In genomic region chr4:116357758-116358157, GRCh38 we compare ENCODE assay signal across 13 cellular contexts.
DNase-seq lines count a peak whose midpoint lies in the region; ATAC-seq and TF ChIP-seq lines count a peak whose summit lies in the region.
"Had no signal": no experiment of that assay in that cellular context is flagged by ENCODE, and none has a peak within 500 bp of the region (broad histone marks: within the 10 kb centered on the region; RNA-seq: fewer than 3 reads in every experiment).

No MANE protein-coding gene starts in this region.

- H3K36me3 ChIP-seq in A673 (ENCODE audit: insufficient read depth, low read length, poor library complexity, severe bottlenecking) (no peaks in the 10 kb centered on the region), SJCRH30 (no peaks in the 10 kb centered on the region)
- H3K36me3 ChIP-seq: BLaER1 had no signal

- peaks cover 4% of the 10 kb centered on the region for H3K9me3 Mint-ChIP-seq in activated CD4-positive, alpha-beta memory T cell treated with anti-CD3 and anti-CD28 coated beads for 36 hours
- H3K9me3 Mint-ChIP-seq: dendritic cell treated with granulocyte-macrophage colony-stimulating factor and Interleukin-4, amounts not matched to agents 40 ng/mL and 50 ng/mL, for 4 days; nephron had no signal

- no peak overlapping the region for H3K27ac Mint-ChIP-seq in activated CD4-positive, alpha-beta memory T cell treated with anti-CD3 and anti-CD28 coated beads for 36 hours
- H3K27ac Mint-ChIP-seq: dendritic cell treated with granulocyte-macrophage colony-stimulating factor and Interleukin-4, amounts not matched to agents 40 ng/mL and 50 ng/mL, for 4 days; nephron had no signal

- peak; percentile 50 for DNase-seq in A673 (ENCODE audit: low spot score)
- DNase-seq in HL-60 (ENCODE audit: low read depth in 1 of 2, low spot score in 1 of 2), result peak; percentile 24 to 51
- DNase-seq in SJCRH30, result peak; percentile 70 to 72
- DNase-seq in foreskin keratinocyte, result peak; percentile 66
- no peak for DNase-seq in NCI-H2227 treated with DMSO at 0.1 percent for 48 hours (lab: John Stamatoyannopoulos, UW)
- DNase-seq in AG08395 (ENCODE audit: low spot score), result no peak
- no peak for DNase-seq in activated CD4-positive, alpha-beta memory T cell treated with anti-CD3 and anti-CD28 coated beads for 36 hours
- DNase-seq: activated CD4-positive, alpha-beta T cell treated with anti-CD3 and anti-CD28 coated beads for 4 hours had no signal

- CTCF ChIA-PET in A673 (lab: Charles Lee), result no interaction called here
- CTCF ChIA-PET in activated CD4-positive, alpha-beta memory T cell treated with anti-CD3 and anti-CD28 coated beads for 36 hours (lab: Charles Lee), result interaction anchor here (1.7 kb wide), 1 partner anchor 10 kb away, joined by 4 read pairs; no protein-coding TSS in a partner anchor

- H3K27me3 ChIP-seq in A673 (replicated peaks; ENCODE audit: insufficient read depth, low read depth, low read length, poor library complexity), result no peaks in the 10 kb centered on the region
- no peaks in the 10 kb centered on the region for H3K27me3 ChIP-seq in HL-60 (ENCODE audit: insufficient read depth, poor library complexity, severe bottlenecking)
- H3K27me3 ChIP-seq in SJCRH30, result no peaks in the 10 kb centered on the region
- H3K27me3 ChIP-seq in foreskin keratinocyte, result no peaks in the 10 kb centered on the region
- H3K27me3 ChIP-seq: BLaER1 had no signal

- POLR2A ChIA-PET in A673 (lab: Charles Lee; ENCODE audit: low non-redundant PET), result no interaction called here
- POLR2A ChIA-PET in activated CD4-positive, alpha-beta memory T cell treated with anti-CD3 and anti-CD28 coated beads for 36 hours (lab: Charles Lee), result no interaction called here

- TF ChIP-seq CTCF in A673 (conservative IDR thresholded peaks at IDR 0.05; ENCODE audit: low read depth, low read length) (no peak), HL-60 (IDR thresholded peaks at IDR 0.05; ENCODE audit: insufficient read depth, low read length) (no peak), foreskin keratinocyte (conservative IDR thresholded peaks at IDR 0.05) (no peak)

- BruUV-seq in A673 (replicated peaks; lab: Mats Ljungman, UMichigan), result no TSS peak

- H3K4me3 ChIP-seq in A673 (ENCODE audit: low read depth, low read length, poor library complexity, severe bottlenecking) (no peak overlapping the region), HL-60 (replicated peaks; ENCODE audit: insufficient read depth, low read length) (no peak overlapping the region), SJCRH30 (no peak overlapping the region)
- H3K4me3 ChIP-seq: BLaER1, PC-9 had no signal

- intact Hi-C loops in A673 (cut with micrococcal nuclease; ENCODE audit: unreplicated experiment), result loop anchor here (5.0 to 10.0 kb wide), 7 partner anchors 170 to 1917 kb away; no protein-coding TSS in a partner anchor
- intact Hi-C loops in activated CD4-positive, alpha-beta memory T cell treated with anti-CD3 and anti-CD28 coated beads for 36 hours (cut with micrococcal nuclease), result loop anchor here (10.0 kb wide), 1 partner anchor 1867 kb away; no protein-coding TSS in a partner anchor

- H3K4me1 ChIP-seq in A673 (ENCODE audit: insufficient read depth, low read length, poor library complexity, severe bottlenecking) (no peaks in the 10 kb centered on the region), SJCRH30 (peaks cover 7% of the 10 kb centered on the region), foreskin keratinocyte (no peaks in the 10 kb centered on the region)
- H3K4me1 ChIP-seq: BLaER1 had no signal

- no peak overlapping the region for H3K4me3 Mint-ChIP-seq in activated CD4-positive, alpha-beta memory T cell treated with anti-CD3 and anti-CD28 coated beads for 36 hours
- H3K4me3 Mint-ChIP-seq: dendritic cell treated with granulocyte-macrophage colony-stimulating factor and Interleukin-4, amounts not matched to agents 40 ng/mL and 50 ng/mL, for 4 days; nephron had no signal

- peak; percentile 72 for ATAC-seq in foreskin keratinocyte
- ATAC-seq in GM21528 (IDR thresholded peaks at IDR 0.05; ENCODE audit: low FRiP score, unreplicated experiment), result no peak

- no peaks in the 10 kb centered on the region for H3K27me3 Mint-ChIP-seq in activated CD4-positive, alpha-beta memory T cell treated with anti-CD3 and anti-CD28 coated beads for 36 hours
- H3K27me3 Mint-ChIP-seq: dendritic cell treated with granulocyte-macrophage colony-stimulating factor and Interleukin-4, amounts not matched to agents 40 ng/mL and 50 ng/mL, for 4 days had no signal

- H3K4me1 Mint-ChIP-seq in activated CD4-positive, alpha-beta memory T cell treated with anti-CD3 and anti-CD28 coated beads for 36 hours (ENCODE audit: low read depth), result no peaks in the 10 kb centered on the region

- no peaks in the 10 kb centered on the region for H3K36me3 Mint-ChIP-seq in activated CD4-positive, alpha-beta memory T cell treated with anti-CD3 and anti-CD28 coated beads for 36 hours

- no peaks in the 10 kb centered on the region for H3K9me3 ChIP-seq in A673 (ENCODE audit: low read depth, low read length, poor library complexity, severe bottlenecking)
- H3K9me3 ChIP-seq in SJCRH30 (replicated peaks), result no peaks in the 10 kb centered on the region

- H3K27ac ChIP-seq in A673 (ENCODE audit: low read depth, low read length, poor library complexity, severe bottlenecking), result no peak overlapping the region
- H3K27ac ChIP-seq in HL-60 (replicated peaks), result no peak overlapping the region
- peak overlapping the region; percentile 51 for H3K27ac ChIP-seq in SJCRH30
- no peak overlapping the region for H3K27ac ChIP-seq in foreskin keratinocyte
- H3K27ac ChIP-seq: BLaER1, PC-9 had no signal

Comparison
In these comparisons a context has a peak if more than half of its experiments do, and no peak if none do; other contexts are left out.
1. DNase-seq: peak in A673 (single experiment), HL-60 (2 of 2), SJCRH30 (2 of 2) and foreskin keratinocyte (2 of 2); none in NCI-H2227 treated with DMSO at 0.1 percent for 48 hours (single experiment), AG08395 (single experiment) and activated CD4-positive, alpha-beta memory T cell treated with anti-CD3 and anti-CD28 coated beads for 36 hours (single experiment).